In genomic region chr16:285146-286055, GRCh38 we compare ENCODE assay signal across 21 cellular contexts. TPM values are rescaled to one million over a fixed set of nuclear protein-coding genes. Genes with fewer than 3 reads are reported as not detected.
DNase-seq lines count a peak whose midpoint lies in the region; ATAC-seq, FAIRE-seq and TF ChIP-seq lines count a peak whose summit lies in the region.
"Had no signal": no experiment of that assay in that cellular context is flagged by ENCODE, and none has a peak within 500 bp of the region (broad histone marks: within the 10 kb centered on the region; RNA-seq: fewer than 3 reads in every experiment).

No MANE protein-coding gene starts in this region.

- FAIRE-seq in RCC 7860 (lab: Jason Lieb, UNC) = peak; percentile 86
- FAIRE-seq: G401.6, H1 had no signal

- TF ChIP-seq CTCF in GM06990 (IDR thresholded peaks at IDR 0.05; ENCODE audit: insufficient read depth, low read length, poor library complexity, severe bottlenecking) = no peak
- TF ChIP-seq CTCF in kidney epithelial cell (IDR thresholded peaks at IDR 0.05; ENCODE audit: insufficient read depth, low read length, poor library complexity, severe bottlenecking) = no peak
- no peak for TF ChIP-seq CTCF in GM10266 (IDR thresholded peaks at IDR 0.05; ENCODE audit: control insufficient read depth, insufficient read depth, low read depth, missing control alignments)

- in situ Hi-C loops in ACHN (cut with HindIII; ENCODE audit: low pct_ligation_motif_present, low pct_unique_long_range_greater_than_20kb, low sequenced_read_pairs) = no loop called here

- no peak for ATAC-seq in HG02759 (IDR thresholded peaks at IDR 0.05; ENCODE audit: unreplicated experiment)
- ATAC-seq: HCT116, Right ventricle myocardium inferior had no signal

- peak; percentile 57 for DNase-seq in ACHN
- peak; percentile 38 for DNase-seq in GM06990 (ENCODE audit: extremely low read depth, insufficient read length)
- peak; percentile 79 for DNase-seq in RCC 7860 (ENCODE audit: low spot score)
- DNase-seq in kidney epithelial cell (ENCODE audit: low read depth) = peak; percentile 18
- no peak for DNase-seq in GM10266 (ENCODE audit: extremely low spot score)
- no peak for DNase-seq in GOT3 (lab: John Stamatoyannopoulos, UW)
- no peak for DNase-seq in iPS-NIHi7 (ENCODE audit: extremely low spot score)
- DNase-seq: Kasumi-1, NCI-H1694, NCI-H2081 treated with DMSO at 0.1 percent for 48 hours, NCI-H2171 treated with DMSO at 0.1 percent for 48 hours, NCI-H526, OCI-M1 had no signal

- H3K36me3 ChIP-seq in GM06990 (ENCODE audit: control insufficient read depth, insufficient read depth, low read length) (peaks cover 8% of the 10 kb centered on the region), kidney epithelial cell (ENCODE audit: control insufficient read depth, insufficient read depth, low read length) (no peaks in the 10 kb centered on the region)

- H3K4me3 ChIP-seq in GM06990 (replicated peaks; ENCODE audit: low read depth, low read length) (no peak overlapping the region), kidney epithelial cell (ENCODE audit: low read depth, low read length) (no peak overlapping the region)

- H3K27me3 ChIP-seq in GM06990 (replicated peaks; ENCODE audit: control insufficient read depth, insufficient read depth, low read length) = no peaks in the 10 kb centered on the region
- H3K27me3 ChIP-seq in kidney epithelial cell (ENCODE audit: control insufficient read depth, insufficient read depth, low read length) = peaks cover 24% of the 10 kb centered on the region

RNA-seq across cellular contexts. Expression of gene PDIA2, which starts 2.4 kb away (rescaled TPM):
- not detected in 2 replicates for total RNA-seq in kidney epithelial cell
- total RNA-seq: MCF 10A; T-helper 1 cell treated with Interleukin-12 subunit alpha and Interleukin-12 subunit beta and Interleukin-4 antibody, amounts not matched to agents 30 ng/mL and 1 ng/mL, for 36 hours had no signal

RNA-seq across cellular contexts. Expression of gene ARHGDIG, which starts 5.0 kb away (rescaled TPM):
- total RNA-seq in kidney epithelial cell = 0.62 and 0.96 TPM in 2 replicates
- total RNA-seq: Daoy; MCF 10A; T-helper 1 cell treated with Interleukin-12 subunit alpha and Interleukin-12 subunit beta and Interleukin-4 antibody, amounts not matched to agents 30 ng/mL and 1 ng/mL, for 36 hours had no signal

RNA-seq across cellular contexts. Expression of gene RGS11, which starts 9.7 kb away (rescaled TPM):
- 0.21 TPM in 1 of 2 replicates, not detected in the other for total RNA-seq in kidney epithelial cell

RNA-seq across cellular contexts. Expression of gene FAM234A, which starts 50.8 kb away (rescaled TPM):
- total RNA-seq in kidney epithelial cell = 97.5 and 131 TPM in 2 replicates

RNA-seq across cellular contexts. Expression of gene LUC7L, which starts 56.2 kb away (rescaled TPM):
- total RNA-seq in kidney epithelial cell = 61.8 and 109 TPM in 2 replicates

Comparison
In these comparisons a context has a peak if more than half of its experiments do, and no peak if none do; other contexts are left out.
1. DNase-seq: peak in ACHN (single experiment), GM06990 (single experiment), RCC 7860 (single experiment) and kidney epithelial cell (single experiment); none in GM10266 (single experiment), GOT3 (single experiment) and iPS-NIHi7 (single experiment).